In the genomic region with DNA sequence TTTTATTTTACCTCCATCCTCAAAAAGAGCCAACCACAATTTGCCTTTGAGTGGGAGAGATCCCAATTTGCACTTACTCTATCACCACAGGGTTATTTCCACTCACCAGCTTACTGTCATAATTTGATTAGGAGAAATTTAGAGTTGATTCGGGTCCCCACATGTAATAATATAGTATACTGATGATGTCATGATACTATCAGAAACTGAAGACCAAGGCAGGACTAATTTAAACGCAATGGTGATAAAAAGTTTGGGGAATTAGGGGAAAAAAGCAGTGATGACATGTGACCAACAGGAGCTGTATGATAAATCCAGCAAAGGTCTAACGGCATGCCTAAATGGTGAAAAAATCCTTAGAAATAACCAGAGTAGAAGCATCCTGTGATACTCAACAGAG, we compare ENCODE assay signal across 7 cellular contexts.
"Had no signal": no experiment of that assay in that cellular context is flagged by ENCODE, and none has a peak within 500 bp of the region (broad histone marks: within the 10 kb centered on the region; RNA-seq: fewer than 3 reads in every experiment).

No MANE protein-coding gene starts in this region.

- H3K4me3 Mint-ChIP-seq: IgD-negative memory B cell had no signal

- DNase-seq: GM23248, GOT3, H7, KG1 had no signal

- H3K27me3 Mint-ChIP-seq: IgD-negative memory B cell had no signal

- ATAC-seq: HCT116 had no signal

- H3K4me3 ChIP-seq: GM23248, HAP-1 had no signal

- H3K9me3 Mint-ChIP-seq: IgD-negative memory B cell had no signal

- H3K27ac ChIP-seq: GM23248 had no signal

- H3K27ac Mint-ChIP-seq: IgD-negative memory B cell had no signal
